ENCODE assay signal across 1 cellular context in the genomic region with DNA sequence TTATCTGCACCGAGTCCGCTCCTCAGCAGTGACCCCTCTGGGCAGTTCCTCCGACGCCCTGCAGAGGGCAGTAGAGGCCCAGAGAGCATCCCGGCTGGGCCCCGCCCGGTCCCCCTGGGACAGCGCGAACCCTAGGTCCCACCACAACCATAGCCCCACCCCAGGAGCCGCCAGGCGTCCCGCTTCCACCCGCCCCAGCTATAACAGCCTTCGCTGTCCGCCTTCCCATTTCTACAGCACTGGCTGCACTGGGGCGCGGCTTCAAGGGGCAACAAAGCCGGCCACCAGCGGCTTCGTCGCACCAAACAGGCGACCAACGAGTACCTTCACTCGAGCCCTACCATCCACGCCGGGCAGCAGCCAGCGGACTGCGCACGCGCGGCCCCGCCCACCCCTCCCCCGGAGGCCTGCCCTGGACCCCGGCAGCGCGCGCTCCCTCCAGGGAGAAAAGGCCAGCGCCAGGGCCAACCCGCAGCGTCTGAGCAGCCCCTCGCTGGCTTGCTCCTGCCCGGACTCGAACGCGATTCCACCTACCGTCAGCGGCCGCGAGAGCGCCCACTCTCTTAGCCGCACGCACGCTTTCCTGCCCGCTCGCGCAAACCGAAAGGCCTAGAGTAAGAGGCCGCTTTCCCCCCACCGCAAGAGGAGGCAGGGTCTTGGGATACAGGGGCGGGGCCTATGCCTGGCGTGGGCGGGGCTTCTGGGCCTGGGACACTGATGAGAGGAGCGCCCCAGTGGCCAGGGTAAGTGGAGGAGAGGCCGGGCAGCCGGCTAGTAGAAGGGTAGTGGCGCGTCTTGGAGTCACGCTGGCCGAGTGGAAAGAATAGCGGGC.
A peak's percentile ranks its signal among the peaks of the same experiment; 100 is the strongest.
TF ChIP-seq lines count a peak whose summit lies in the region.

A gene with protein sequence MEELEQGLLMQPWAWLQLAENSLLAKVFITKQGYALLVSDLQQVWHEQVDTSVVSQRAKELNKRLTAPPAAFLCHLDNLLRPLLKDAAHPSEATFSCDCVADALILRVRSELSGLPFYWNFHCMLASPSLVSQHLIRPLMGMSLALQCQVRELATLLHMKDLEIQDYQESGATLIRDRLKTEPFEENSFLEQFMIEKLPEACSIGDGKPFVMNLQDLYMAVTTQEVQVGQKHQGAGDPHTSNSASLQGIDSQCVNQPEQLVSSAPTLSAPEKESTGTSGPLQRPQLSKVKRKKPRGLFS (minus strand): TSS at position 630 of the 832 bp plus-strand sequence. CDS start 2,453 bp downstream, outside the sequence.

TF ChIP-seq in GM12878, 131 proteins besides CTCF, POLR2A, EP300 and RAD21 (continued from another document):
- TF ChIP-seq, protein P1, sequence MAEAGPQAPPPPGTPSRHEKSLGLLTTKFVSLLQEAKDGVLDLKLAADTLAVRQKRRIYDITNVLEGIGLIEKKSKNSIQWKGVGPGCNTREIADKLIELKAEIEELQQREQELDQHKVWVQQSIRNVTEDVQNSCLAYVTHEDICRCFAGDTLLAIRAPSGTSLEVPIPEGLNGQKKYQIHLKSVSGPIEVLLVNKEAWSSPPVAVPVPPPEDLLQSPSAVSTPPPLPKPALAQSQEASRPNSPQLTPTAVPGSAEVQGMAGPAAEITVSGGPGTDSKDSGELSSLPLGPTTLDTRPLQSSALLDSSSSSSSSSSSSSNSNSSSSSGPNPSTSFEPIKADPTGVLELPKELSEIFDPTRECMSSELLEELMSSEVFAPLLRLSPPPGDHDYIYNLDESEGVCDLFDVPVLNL (IDR thresholded peaks at IDR 0.05; ENCODE audit: low read depth, low read length), result no peak
- peak; percentile 97 for TF ChIP-seq MEF2B (IDR thresholded peaks at IDR 0.05; ENCODE audit: partially characterized antibody, poor library complexity, severe bottlenecking)
- TF ChIP-seq NR2C1 (IDR thresholded peaks at IDR 0.05), result no peak
- TF ChIP-seq, protein P2, sequence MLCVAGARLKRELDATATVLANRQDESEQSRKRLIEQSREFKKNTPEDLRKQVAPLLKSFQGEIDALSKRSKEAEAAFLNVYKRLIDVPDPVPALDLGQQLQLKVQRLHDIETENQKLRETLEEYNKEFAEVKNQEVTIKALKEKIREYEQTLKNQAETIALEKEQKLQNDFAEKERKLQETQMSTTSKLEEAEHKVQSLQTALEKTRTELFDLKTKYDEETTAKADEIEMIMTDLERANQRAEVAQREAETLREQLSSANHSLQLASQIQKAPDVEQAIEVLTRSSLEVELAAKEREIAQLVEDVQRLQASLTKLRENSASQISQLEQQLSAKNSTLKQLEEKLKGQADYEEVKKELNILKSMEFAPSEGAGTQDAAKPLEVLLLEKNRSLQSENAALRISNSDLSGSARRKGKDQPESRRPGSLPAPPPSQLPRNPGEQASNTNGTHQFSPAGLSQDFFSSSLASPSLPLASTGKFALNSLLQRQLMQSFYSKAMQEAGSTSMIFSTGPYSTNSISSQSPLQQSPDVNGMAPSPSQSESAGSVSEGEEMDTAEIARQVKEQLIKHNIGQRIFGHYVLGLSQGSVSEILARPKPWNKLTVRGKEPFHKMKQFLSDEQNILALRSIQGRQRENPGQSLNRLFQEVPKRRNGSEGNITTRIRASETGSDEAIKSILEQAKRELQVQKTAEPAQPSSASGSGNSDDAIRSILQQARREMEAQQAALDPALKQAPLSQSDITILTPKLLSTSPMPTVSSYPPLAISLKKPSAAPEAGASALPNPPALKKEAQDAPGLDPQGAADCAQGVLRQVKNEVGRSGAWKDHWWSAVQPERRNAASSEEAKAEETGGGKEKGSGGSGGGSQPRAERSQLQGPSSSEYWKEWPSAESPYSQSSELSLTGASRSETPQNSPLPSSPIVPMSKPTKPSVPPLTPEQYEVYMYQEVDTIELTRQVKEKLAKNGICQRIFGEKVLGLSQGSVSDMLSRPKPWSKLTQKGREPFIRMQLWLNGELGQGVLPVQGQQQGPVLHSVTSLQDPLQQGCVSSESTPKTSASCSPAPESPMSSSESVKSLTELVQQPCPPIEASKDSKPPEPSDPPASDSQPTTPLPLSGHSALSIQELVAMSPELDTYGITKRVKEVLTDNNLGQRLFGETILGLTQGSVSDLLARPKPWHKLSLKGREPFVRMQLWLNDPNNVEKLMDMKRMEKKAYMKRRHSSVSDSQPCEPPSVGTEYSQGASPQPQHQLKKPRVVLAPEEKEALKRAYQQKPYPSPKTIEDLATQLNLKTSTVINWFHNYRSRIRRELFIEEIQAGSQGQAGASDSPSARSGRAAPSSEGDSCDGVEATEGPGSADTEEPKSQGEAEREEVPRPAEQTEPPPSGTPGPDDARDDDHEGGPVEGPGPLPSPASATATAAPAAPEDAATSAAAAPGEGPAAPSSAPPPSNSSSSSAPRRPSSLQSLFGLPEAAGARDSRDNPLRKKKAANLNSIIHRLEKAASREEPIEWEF (IDR thresholded peaks at IDR 0.05; ENCODE audit: insufficient replicate concordance, low read depth, low read length), result no peak
- peak; percentile 46; the same call in 1 of the 2 replicates for TF ChIP-seq CBX5 (IDR thresholded peaks at IDR 0.05; ENCODE audit: low read depth)
- TF ChIP-seq DPF2 (IDR thresholded peaks at IDR 0.05), result peak; percentile 62
- TF ChIP-seq TAF1 (IDR thresholded peaks at IDR 0.05; ENCODE audit: borderline replicate concordance, low read depth, low read length), result 0 out of 2 replicates have a peak, but pooled peaks have one; percentile 18
- no peak for TF ChIP-seq SUZ12 (IDR thresholded peaks at IDR 0.05; ENCODE audit: unreplicated experiment)
- TF ChIP-seq BACH1 (IDR thresholded peaks at IDR 0.05; ENCODE audit: borderline replicate concordance), result no peak
- TF ChIP-seq NR2C2 (IDR thresholded peaks at IDR 0.05; ENCODE audit: borderline replicate concordance, control insufficient read depth, insufficient read length, low read depth), result no peak
- peak; percentile 39; the same call in 1 of the 2 replicates for TF ChIP-seq HDGF (IDR thresholded peaks at IDR 0.05)
- TF ChIP-seq POLR2AphosphoS2 (IDR thresholded peaks at IDR 0.05; ENCODE audit: low read depth, low read length), result peak; percentile 69; the same call in 1 of the 2 replicates
- TF ChIP-seq, protein P3, sequence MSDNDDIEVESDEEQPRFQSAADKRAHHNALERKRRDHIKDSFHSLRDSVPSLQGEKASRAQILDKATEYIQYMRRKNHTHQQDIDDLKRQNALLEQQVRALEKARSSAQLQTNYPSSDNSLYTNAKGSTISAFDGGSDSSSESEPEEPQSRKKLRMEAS (IDR thresholded peaks at IDR 0.05; ENCODE audit: low read depth, low read length), result no peak; the same call in 1 of the 2 replicates
- TF ChIP-seq, protein P4, sequence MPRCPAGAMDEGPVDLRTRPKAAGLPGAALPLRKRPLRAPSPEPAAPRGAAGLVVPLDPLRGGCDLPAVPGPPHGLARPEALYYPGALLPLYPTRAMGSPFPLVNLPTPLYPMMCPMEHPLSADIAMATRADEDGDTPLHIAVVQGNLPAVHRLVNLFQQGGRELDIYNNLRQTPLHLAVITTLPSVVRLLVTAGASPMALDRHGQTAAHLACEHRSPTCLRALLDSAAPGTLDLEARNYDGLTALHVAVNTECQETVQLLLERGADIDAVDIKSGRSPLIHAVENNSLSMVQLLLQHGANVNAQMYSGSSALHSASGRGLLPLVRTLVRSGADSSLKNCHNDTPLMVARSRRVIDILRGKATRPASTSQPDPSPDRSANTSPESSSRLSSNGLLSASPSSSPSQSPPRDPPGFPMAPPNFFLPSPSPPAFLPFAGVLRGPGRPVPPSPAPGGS (IDR thresholded peaks at IDR 0.05; ENCODE audit: borderline replicate concordance, insufficient read depth, low read depth, low read length, poor library complexity, severe bottlenecking), result no peak
- TF ChIP-seq HDAC6 (IDR thresholded peaks at IDR 0.05; ENCODE audit: unreplicated experiment), result no peak
- TF ChIP-seq SP1 (IDR thresholded peaks at IDR 0.05; ENCODE audit: low read depth, low read length), result peak; percentile 16
- no peak for TF ChIP-seq SMAD1 (IDR thresholded peaks at IDR 0.05; ENCODE audit: low read depth, partially characterized antibody)
- no peak for TF ChIP-seq ESRRA (IDR thresholded peaks at IDR 0.05; ENCODE audit: low read length)
- TF ChIP-seq, protein P5, sequence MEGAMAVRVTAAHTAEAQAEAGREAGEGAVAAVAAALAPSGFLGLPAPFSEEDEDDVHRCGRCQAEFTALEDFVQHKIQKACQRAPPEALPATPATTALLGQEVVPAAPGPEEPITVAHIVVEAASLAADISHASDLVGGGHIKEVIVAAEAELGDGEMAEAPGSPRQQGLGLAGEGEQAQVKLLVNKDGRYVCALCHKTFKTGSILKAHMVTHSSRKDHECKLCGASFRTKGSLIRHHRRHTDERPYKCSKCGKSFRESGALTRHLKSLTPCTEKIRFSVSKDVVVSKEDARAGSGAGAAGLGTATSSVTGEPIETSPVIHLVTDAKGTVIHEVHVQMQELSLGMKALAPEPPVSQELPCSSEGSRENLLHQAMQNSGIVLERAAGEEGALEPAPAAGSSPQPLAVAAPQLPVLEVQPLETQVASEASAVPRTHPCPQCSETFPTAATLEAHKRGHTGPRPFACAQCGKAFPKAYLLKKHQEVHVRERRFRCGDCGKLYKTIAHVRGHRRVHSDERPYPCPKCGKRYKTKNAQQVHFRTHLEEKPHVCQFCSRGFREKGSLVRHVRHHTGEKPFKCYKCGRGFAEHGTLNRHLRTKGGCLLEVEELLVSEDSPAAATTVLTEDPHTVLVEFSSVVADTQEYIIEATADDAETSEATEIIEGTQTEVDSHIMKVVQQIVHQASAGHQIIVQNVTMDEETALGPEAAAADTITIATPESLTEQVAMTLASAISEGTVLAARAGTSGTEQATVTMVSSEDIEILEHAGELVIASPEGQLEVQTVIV (IDR thresholded peaks at IDR 0.05; ENCODE audit: borderline replicate concordance, partially characterized antibody), result no peak
- TF ChIP-seq, protein P6, sequence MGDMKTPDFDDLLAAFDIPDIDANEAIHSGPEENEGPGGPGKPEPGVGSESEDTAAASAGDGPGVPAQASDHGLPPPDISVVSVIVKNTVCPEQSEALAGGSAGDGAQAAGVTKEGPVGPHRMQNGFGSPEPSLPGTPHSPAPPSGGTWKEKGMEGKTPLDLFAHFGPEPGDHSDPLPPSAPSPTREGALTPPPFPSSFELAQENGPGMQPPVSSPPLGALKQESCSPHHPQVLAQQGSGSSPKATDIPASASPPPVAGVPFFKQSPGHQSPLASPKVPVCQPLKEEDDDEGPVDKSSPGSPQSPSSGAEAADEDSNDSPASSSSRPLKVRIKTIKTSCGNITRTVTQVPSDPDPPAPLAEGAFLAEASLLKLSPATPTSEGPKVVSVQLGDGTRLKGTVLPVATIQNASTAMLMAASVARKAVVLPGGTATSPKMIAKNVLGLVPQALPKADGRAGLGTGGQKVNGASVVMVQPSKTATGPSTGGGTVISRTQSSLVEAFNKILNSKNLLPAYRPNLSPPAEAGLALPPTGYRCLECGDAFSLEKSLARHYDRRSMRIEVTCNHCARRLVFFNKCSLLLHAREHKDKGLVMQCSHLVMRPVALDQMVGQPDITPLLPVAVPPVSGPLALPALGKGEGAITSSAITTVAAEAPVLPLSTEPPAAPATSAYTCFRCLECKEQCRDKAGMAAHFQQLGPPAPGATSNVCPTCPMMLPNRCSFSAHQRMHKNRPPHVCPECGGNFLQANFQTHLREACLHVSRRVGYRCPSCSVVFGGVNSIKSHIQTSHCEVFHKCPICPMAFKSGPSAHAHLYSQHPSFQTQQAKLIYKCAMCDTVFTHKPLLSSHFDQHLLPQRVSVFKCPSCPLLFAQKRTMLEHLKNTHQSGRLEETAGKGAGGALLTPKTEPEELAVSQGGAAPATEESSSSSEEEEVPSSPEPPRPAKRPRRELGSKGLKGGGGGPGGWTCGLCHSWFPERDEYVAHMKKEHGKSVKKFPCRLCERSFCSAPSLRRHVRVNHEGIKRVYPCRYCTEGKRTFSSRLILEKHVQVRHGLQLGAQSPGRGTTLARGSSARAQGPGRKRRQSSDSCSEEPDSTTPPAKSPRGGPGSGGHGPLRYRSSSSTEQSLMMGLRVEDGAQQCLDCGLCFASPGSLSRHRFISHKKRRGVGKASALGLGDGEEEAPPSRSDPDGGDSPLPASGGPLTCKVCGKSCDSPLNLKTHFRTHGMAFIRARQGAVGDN (IDR thresholded peaks at IDR 0.05), result peak; percentile 83
- TF ChIP-seq, protein P7, sequence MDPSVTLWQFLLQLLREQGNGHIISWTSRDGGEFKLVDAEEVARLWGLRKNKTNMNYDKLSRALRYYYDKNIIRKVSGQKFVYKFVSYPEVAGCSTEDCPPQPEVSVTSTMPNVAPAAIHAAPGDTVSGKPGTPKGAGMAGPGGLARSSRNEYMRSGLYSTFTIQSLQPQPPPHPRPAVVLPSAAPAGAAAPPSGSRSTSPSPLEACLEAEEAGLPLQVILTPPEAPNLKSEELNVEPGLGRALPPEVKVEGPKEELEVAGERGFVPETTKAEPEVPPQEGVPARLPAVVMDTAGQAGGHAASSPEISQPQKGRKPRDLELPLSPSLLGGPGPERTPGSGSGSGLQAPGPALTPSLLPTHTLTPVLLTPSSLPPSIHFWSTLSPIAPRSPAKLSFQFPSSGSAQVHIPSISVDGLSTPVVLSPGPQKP (IDR thresholded peaks at IDR 0.05; ENCODE audit: low read depth, low read length), result 0 out of 2 replicates have a peak, but pooled peaks have one; percentile 33
- TF ChIP-seq, protein P8, sequence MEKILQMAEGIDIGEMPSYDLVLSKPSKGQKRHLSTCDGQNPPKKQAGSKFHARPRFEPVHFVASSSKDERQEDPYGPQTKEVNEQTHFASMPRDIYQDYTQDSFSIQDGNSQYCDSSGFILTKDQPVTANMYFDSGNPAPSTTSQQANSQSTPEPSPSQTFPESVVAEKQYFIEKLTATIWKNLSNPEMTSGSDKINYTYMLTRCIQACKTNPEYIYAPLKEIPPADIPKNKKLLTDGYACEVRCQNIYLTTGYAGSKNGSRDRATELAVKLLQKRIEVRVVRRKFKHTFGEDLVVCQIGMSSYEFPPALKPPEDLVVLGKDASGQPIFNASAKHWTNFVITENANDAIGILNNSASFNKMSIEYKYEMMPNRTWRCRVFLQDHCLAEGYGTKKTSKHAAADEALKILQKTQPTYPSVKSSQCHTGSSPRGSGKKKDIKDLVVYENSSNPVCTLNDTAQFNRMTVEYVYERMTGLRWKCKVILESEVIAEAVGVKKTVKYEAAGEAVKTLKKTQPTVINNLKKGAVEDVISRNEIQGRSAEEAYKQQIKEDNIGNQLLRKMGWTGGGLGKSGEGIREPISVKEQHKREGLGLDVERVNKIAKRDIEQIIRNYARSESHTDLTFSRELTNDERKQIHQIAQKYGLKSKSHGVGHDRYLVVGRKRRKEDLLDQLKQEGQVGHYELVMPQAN (conservative IDR thresholded peaks at IDR 0.05), result peak; percentile 72
- no peak for TF ChIP-seq RFX5 (IDR thresholded peaks at IDR 0.05; ENCODE audit: low read depth, low read length)
- TF ChIP-seq IRF4 (IDR thresholded peaks at IDR 0.05; ENCODE audit: low read depth, low read length), result no peak
- peak; percentile 52; the same call in 1 of the 3 replicates for TF ChIP-seq POU2F2 (IDR thresholded peaks at IDR 0.05; ENCODE audit: borderline replicate concordance, low read depth, low read length)
- TF ChIP-seq, protein P9, sequence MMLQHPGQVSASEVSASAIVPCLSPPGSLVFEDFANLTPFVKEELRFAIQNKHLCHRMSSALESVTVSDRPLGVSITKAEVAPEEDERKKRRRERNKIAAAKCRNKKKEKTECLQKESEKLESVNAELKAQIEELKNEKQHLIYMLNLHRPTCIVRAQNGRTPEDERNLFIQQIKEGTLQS (IDR thresholded peaks at IDR 0.05; ENCODE audit: borderline replicate concordance, extremely low read depth, low read depth, low read length), result no peak
- peak; percentile 44; the same call in 1 of the 2 replicates for TF ChIP-seq CBFB (IDR thresholded peaks at IDR 0.05; ENCODE audit: low read depth)
